13 cellular contexts compared by ENCODE assay signal in the genomic region with DNA sequence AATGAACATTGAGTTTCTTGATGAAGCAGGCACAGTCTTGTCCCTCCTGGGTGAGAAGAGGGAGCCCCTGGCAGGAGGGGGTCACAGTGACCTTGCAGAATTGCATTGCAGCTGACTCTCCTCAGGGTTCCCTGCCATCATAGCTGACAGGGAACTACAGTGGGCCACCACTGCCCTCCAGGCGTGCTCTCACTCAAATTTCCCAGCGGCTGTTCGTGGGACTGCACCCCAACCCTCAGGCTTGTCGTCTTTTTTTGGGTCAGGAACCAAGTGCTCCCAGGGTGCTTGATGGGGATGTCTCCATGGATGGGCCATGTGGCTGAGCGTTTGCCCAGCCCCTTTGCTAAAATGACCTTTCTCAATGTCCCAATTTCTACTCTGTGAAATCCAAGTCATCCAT.
DNase-seq lines count a peak whose midpoint lies in the region; ATAC-seq and TF ChIP-seq lines count a peak whose summit lies in the region.
"Had no signal": no experiment of that assay in that cellular context is flagged by ENCODE, and none has a peak within 500 bp of the region (broad histone marks: within the 10 kb centered on the region; RNA-seq: fewer than 3 reads in every experiment).

No MANE protein-coding gene starts in this region.

- DNase-seq in GM10248 (ENCODE audit: extremely low spot score) (peak; percentile 38), Karpas-422 (peak; percentile 64), endothelial cell (ENCODE audit: low spot score) (peak; percentile 30), neural progenitor cell (ENCODE audit: low spot score) (peak; percentile 31), gastrocnemius medialis (no peak), NCI-H510A (lab: John Stamatoyannopoulos, UW) (no peak), coronary artery (ENCODE audit: low spot score) (no peak)
- DNase-seq: activated CD8-positive, alpha-beta memory T cell treated with anti-CD3 and anti-CD28 coated beads, Interleukin-2, amount 10 ng/mL, durations not matched to agents 7 days and 5 days; Kasumi-1; natural killer cell; NCI-H446 treated with DMSO at 0.1 percent for 48 hours; stimulated activated CD4-positive, alpha-beta T cell treated with anti-CD3 and anti-CD28 coated beads, Interleukin-2, amount 100 ng/mL, for 24 hours had no signal

- no peaks in the 10 kb centered on the region for H3K27me3 ChIP-seq in Karpas-422 (ENCODE audit: low read length)
- no peaks in the 10 kb centered on the region for H3K27me3 ChIP-seq in neural progenitor cell
- peaks cover 0 to 7% (median 7%) of the 10 kb centered on the region in 3 donors for H3K27me3 ChIP-seq in gastrocnemius medialis

- peaks cover 20% of the 10 kb centered on the region for H3K4me1 Mint-ChIP-seq in endothelial cell (ENCODE audit: unreplicated experiment)
- H3K4me1 Mint-ChIP-seq in neural progenitor cell: peaks cover 12% of the 10 kb centered on the region
- H3K4me1 Mint-ChIP-seq: activated CD8-positive, alpha-beta memory T cell treated with anti-CD3 and anti-CD28 coated beads, Interleukin-2, amount 10 ng/mL, durations not matched to agents 7 days and 5 days; central memory CD8-positive, alpha-beta T cell; natural killer cell had no signal

- no peak for ATAC-seq in gastrocnemius medialis
- ATAC-seq: activated CD8-positive, alpha-beta memory T cell treated with anti-CD3 and anti-CD28 coated beads, Interleukin-2, amount 10 ng/mL, durations not matched to agents 7 days and 5 days; natural killer cell had no signal

- H3K4me3 ChIP-seq in Karpas-422 (ENCODE audit: low read length): no peak overlapping the region
- no peak overlapping the region for H3K4me3 ChIP-seq in neural progenitor cell
- no peak overlapping the region for H3K4me3 ChIP-seq in gastrocnemius medialis
- no peak overlapping the region for H3K4me3 ChIP-seq in coronary artery

- H3K4me2 ChIP-seq in Karpas-422 (ENCODE audit: low read depth, low read length, poor library complexity, severe bottlenecking) (no peak overlapping the region), neural progenitor cell (no peak overlapping the region)

- intact Hi-C loops in gastrocnemius medialis (cut with DNase I; ENCODE audit: low total_unique reads): no loop called here

- H3K4me1 ChIP-seq in Karpas-422 (ENCODE audit: low read length) (no peaks in the 10 kb centered on the region), neural progenitor cell (peaks cover 13% of the 10 kb centered on the region), gastrocnemius medialis (no peaks in the 10 kb centered on the region)

- no peaks in the 10 kb centered on the region for H3K9me2 ChIP-seq in Karpas-422 (replicated peaks; ENCODE audit: insufficient read depth, low read length)

- H3K9ac ChIP-seq in Karpas-422 (ENCODE audit: low read length) (no peak overlapping the region), neural progenitor cell (no peak overlapping the region)

- H3K27ac ChIP-seq in Karpas-422 (ENCODE audit: low read length): no peak overlapping the region
- H3K27ac ChIP-seq in neural progenitor cell: no peak overlapping the region
- no peak overlapping the region for H3K27ac ChIP-seq in gastrocnemius medialis
- no peak overlapping the region for H3K27ac ChIP-seq in coronary artery

- CTCF ChIA-PET in GM10248 (lab: Yijun Ruan, JAX): interaction anchor here (0.9 to 2.4 kb wide), 6 partner anchors 8 to 60 kb away, joined by 3 to 8 read pairs (median 4); no protein-coding TSS in a partner anchor

- no peaks in the 10 kb centered on the region for H3F3A ChIP-seq in neural progenitor cell (ENCODE audit: low read depth)

- TF ChIP-seq CTCF in GM10248 (IDR thresholded peaks at IDR 0.05; ENCODE audit: control extremely low read depth, extremely low read depth, low read depth, missing control alignments) (peak; percentile 24), endothelial cell (IDR thresholded peaks at IDR 0.05; ENCODE audit: unreplicated experiment) (peak; percentile 63), neural progenitor cell (IDR thresholded peaks at IDR 0.05) (peak; percentile 45), gastrocnemius medialis (IDR thresholded peaks at IDR 0.05 in 4 of 5, conservative IDR thresholded peaks at IDR 0.05 in 1 of 5) (no peak), coronary artery (IDR thresholded peaks at IDR 0.05) (no peak)

- H2AFZ ChIP-seq in Karpas-422 (ENCODE audit: low read length) (no peak overlapping the region), neural progenitor cell (replicated peaks) (no peak overlapping the region)

- H3K79me2 ChIP-seq in Karpas-422 (ENCODE audit: low read length) (no peaks in the 10 kb centered on the region), neural progenitor cell (ENCODE audit: low read depth) (no peaks in the 10 kb centered on the region)

- in situ Hi-C loops in gastrocnemius medialis (cut with MboI; ENCODE audit: low sequenced_read_pairs in 4 of 4): loop anchor here in 1 of 4 donors (25.0 kb wide), 1 partner anchor 101 kb away; no protein-coding TSS in a partner anchor

- H3K36me3 Mint-ChIP-seq in endothelial cell (ENCODE audit: low read depth, unreplicated experiment) (peaks cover 4% of the 10 kb centered on the region), neural progenitor cell (no peaks in the 10 kb centered on the region)
- H3K36me3 Mint-ChIP-seq: activated CD8-positive, alpha-beta memory T cell treated with anti-CD3 and anti-CD28 coated beads, Interleukin-2, amount 10 ng/mL, durations not matched to agents 7 days and 5 days had no signal

- H4K20me1 ChIP-seq in Karpas-422 (ENCODE audit: insufficient read depth, low read depth, low read length): no peaks in the 10 kb centered on the region
- no peaks in the 10 kb centered on the region for H4K20me1 ChIP-seq in neural progenitor cell (ENCODE audit: low read depth)

- POLR2A ChIA-PET in GM10248 (lab: Yijun Ruan, JAX): interaction anchor here (0.7 kb wide), 1 partner anchor 173 kb away, joined by 3 read pairs; no protein-coding TSS in a partner anchor

- H3K36me3 ChIP-seq in Karpas-422 (ENCODE audit: insufficient read depth, low read length) (no peaks in the 10 kb centered on the region), neural progenitor cell (no peaks in the 10 kb centered on the region), gastrocnemius medialis (no peaks in the 10 kb centered on the region)

- no peak overlapping the region for H3K27ac Mint-ChIP-seq in endothelial cell (ENCODE audit: unreplicated experiment)
- H3K27ac Mint-ChIP-seq in neural progenitor cell: no peak overlapping the region
- H3K27ac Mint-ChIP-seq: activated CD8-positive, alpha-beta memory T cell treated with anti-CD3 and anti-CD28 coated beads, Interleukin-2, amount 10 ng/mL, durations not matched to agents 7 days and 5 days; natural killer cell had no signal

- TF ChIP-seq POLR2A in gastrocnemius medialis (IDR thresholded peaks at IDR 0.05): no peak

- H3K4me3 Mint-ChIP-seq in endothelial cell (ENCODE audit: unreplicated experiment) (no peak overlapping the region), neural progenitor cell (no peak overlapping the region)
- H3K4me3 Mint-ChIP-seq: activated CD8-positive, alpha-beta memory T cell treated with anti-CD3 and anti-CD28 coated beads, Interleukin-2, amount 10 ng/mL, durations not matched to agents 7 days and 5 days; central memory CD8-positive, alpha-beta T cell; natural killer cell had no signal

- H3K9me3 Mint-ChIP-seq in endothelial cell (ENCODE audit: unreplicated experiment): peaks cover 5% of the 10 kb centered on the region
- peaks cover 6% of the 10 kb centered on the region for H3K9me3 Mint-ChIP-seq in neural progenitor cell

- H3K27me3 Mint-ChIP-seq in endothelial cell (ENCODE audit: unreplicated experiment): peaks cover 3% of the 10 kb centered on the region
- H3K27me3 Mint-ChIP-seq in neural progenitor cell (ENCODE audit: insufficient read depth, low read depth): peaks cover 17% of the 10 kb centered on the region

- peaks cover 6% of the 10 kb centered on the region; the same call in 1 of the 2 replicates for H3K9me3 ChIP-seq in Karpas-422 (ENCODE audit: low read length)
- H3K9me3 ChIP-seq in neural progenitor cell (ENCODE audit: low read depth): no peaks in the 10 kb centered on the region
- peaks cover 0 to 6% (median 0%) of the 10 kb centered on the region in 3 donors for H3K9me3 ChIP-seq in gastrocnemius medialis

Comparison
In these comparisons a context has a peak if more than half of its experiments do, and no peak if none do; other contexts are left out.
1. DNase-seq: peak in GM10248 (single experiment), Karpas-422 (single experiment), endothelial cell (single experiment) and neural progenitor cell (single experiment); none in gastrocnemius medialis (0 of 2), NCI-H510A (single experiment) and coronary artery (single experiment).
2. CTCF ChIP-seq: peak in GM10248 (single experiment), endothelial cell (single experiment) and neural progenitor cell (single experiment); none in gastrocnemius medialis (0 of 5) and coronary artery (single experiment).